ENCODE assay signal across 15 cellular contexts in genomic region chr1:209422281-209422680, GRCh38.
"Had no signal": no experiment of that assay in that cellular context is flagged by ENCODE, and none has a peak within 500 bp of the region (broad histone marks: within the 10 kb centered on the region; RNA-seq: fewer than 3 reads in every experiment).

No MANE protein-coding gene starts in this region.

- H3K9me3 ChIP-seq: lower lobe of right lung, transverse colon, uterus had no signal

- H3K4me3 Mint-ChIP-seq: immature natural killer cell; natural killer cell treated with Interleukin-12 subunit alpha and Interleukin-12 subunit beta and Interleukin-15 and Interleukin-18, amount 100 ng/mL, for 72 hours; T-helper 2 cell treated with Interferon-gamma antibody and Interleukin-4, amounts not matched to agents 5 μg/mL and 100 μg/mL, for 36 hours had no signal

- DNase-seq: activated CD4-positive, alpha-beta T cell treated with anti-CD3 and anti-CD28 coated beads, Interleukin-2, amount 50 U/mL, for 4 hours; activated gamma-delta T cell; dorsolateral prefrontal cortex; immature natural killer cell; lower lobe of right lung; retina; stimulated activated CD4-positive, alpha-beta T cell treated with anti-CD3 and anti-CD28 coated beads, Interleukin-2, amount 100 ng/mL, for 24 hours; stimulated activated naive CD4-positive, alpha-beta T cell treated with Interleukin-2 at 50 U/mL for 16 hours; substantia nigra; transverse colon; uterus had no signal

- H3K27ac Mint-ChIP-seq: activated naive CD4-positive, alpha-beta T cell treated with anti-CD3 and anti-CD28 coated beads, Interleukin-2, amount 50 U/mL, for 72 hours; immature natural killer cell; natural killer cell treated with Interleukin-12 subunit alpha and Interleukin-12 subunit beta and Interleukin-15 and Interleukin-18, amount 100 ng/mL, for 72 hours; T-helper 2 cell treated with Interferon-gamma antibody and Interleukin-4, amounts not matched to agents 5 μg/mL and 100 μg/mL, for 36 hours had no signal

- H3K27me3 ChIP-seq: cardiac muscle cell, transverse colon, uterus had no signal

- H3K36me3 ChIP-seq: cardiac muscle cell, lower lobe of right lung, transverse colon, uterus had no signal

- H3K36me3 Mint-ChIP-seq: activated naive CD4-positive, alpha-beta T cell treated with anti-CD3 and anti-CD28 coated beads, Interleukin-2, amount 50 U/mL, for 72 hours; immature natural killer cell; natural killer cell treated with Interleukin-12 subunit alpha and Interleukin-12 subunit beta and Interleukin-15 and Interleukin-18, amount 100 ng/mL, for 72 hours had no signal

- H3K9me3 Mint-ChIP-seq: activated naive CD4-positive, alpha-beta T cell treated with anti-CD3 and anti-CD28 coated beads, Interleukin-2, amount 50 U/mL, for 72 hours; immature natural killer cell; natural killer cell treated with Interleukin-12 subunit alpha and Interleukin-12 subunit beta and Interleukin-15 and Interleukin-18, amount 100 ng/mL, for 72 hours; T-helper 2 cell treated with Interferon-gamma antibody and Interleukin-4, amounts not matched to agents 5 μg/mL and 100 μg/mL, for 36 hours had no signal

- H3K4me3 ChIP-seq: cardiac muscle cell, dorsolateral prefrontal cortex, lower lobe of right lung, transverse colon, uterus had no signal

- H3K27ac ChIP-seq: cardiac muscle cell, lower lobe of right lung, transverse colon, uterus had no signal

- H3K4me1 ChIP-seq: lower lobe of right lung, transverse colon, uterus had no signal

- ATAC-seq: activated naive CD4-positive, alpha-beta T cell treated with anti-CD3 and anti-CD28 coated beads, Interleukin-2, amount 50 U/mL, for 72 hours; lower lobe of right lung; natural killer cell treated with Interleukin-12 subunit alpha and Interleukin-12 subunit beta and Interleukin-15 and Interleukin-18, amount 100 ng/mL, for 72 hours had no signal
